10 cellular contexts compared by ENCODE assay signal in genomic region chr14:22314183-22314820, GRCh38.
A peak's percentile ranks its signal among the peaks of the same experiment; 100 is the strongest.
DNase-seq lines count a peak whose midpoint lies in the region; ATAC-seq, FAIRE-seq and TF ChIP-seq lines count a peak whose summit lies in the region.
"Had no signal": no experiment of that assay in that cellular context is flagged by ENCODE, and none has a peak within 500 bp of the region (broad histone marks: within the 10 kb centered on the region; RNA-seq: fewer than 3 reads in every experiment).

No MANE protein-coding gene starts in this region.

- TF ChIP-seq RAD21 in HepG2 (CRISPR knock-in tag; IDR thresholded peaks at IDR 0.05): peak; percentile 70; the same call in 1 of the 2 replicates

- FAIRE-seq in HepG2 (lab: Jason Lieb, UNC): peak; percentile 86

- intact Hi-C loops in OCI-LY7 (cut with micrococcal nuclease; ENCODE audit: unreplicated experiment) (loop anchor here (5.0 kb wide), 2 partner anchors 47 to 258 kb away; no protein-coding TSS in a partner anchor), HepG2 (cut with micrococcal nuclease; ENCODE audit: unreplicated experiment) (loop anchor here (1.0 to 10.0 kb wide), 4 partner anchors 18 to 158 kb away; no protein-coding TSS in a partner anchor), aorta (cut with DNase I) (loop anchor here (2.0 to 10.0 kb wide), 3 partner anchors 56 to 218 kb away; no protein-coding TSS in a partner anchor)

- CTCF ChIA-PET in BJ (lab: Yijun Ruan, JAX): interaction anchor here (0.8 to 1.9 kb wide), 9 partner anchors 9 to 112 kb away, joined by 3 to 6 read pairs (median 4); no protein-coding TSS in a partner anchor
- CTCF ChIA-PET in OCI-LY7 (lab: Charles Lee; ENCODE audit: unreplicated experiment): no interaction called here
- CTCF ChIA-PET in HepG2 (lab: Yijun Ruan, JAX; ENCODE audit: low intra/inter-chr PET ratio, low total read pairs): interaction anchor here (0.9 to 4.5 kb wide), 7 partner anchors 9 to 158 kb away, joined by 3 to 67 read pairs (median 4); no protein-coding TSS in a partner anchor

- TF ChIP-seq POLR2A in HepG2 (IDR thresholded peaks at IDR 0.05; ENCODE audit: insufficient read depth in 1 of 2, low read depth in 2 of 2, low read length in 2 of 2): no peak

- H2AFZ ChIP-seq in OCI-LY7 (ENCODE audit: low read length) (peak overlapping the region; percentile 12; the same call in 1 of the 2 replicates), HepG2 (ENCODE audit: low read length) (no peak overlapping the region)

- H3K4me3 ChIP-seq in BJ (ENCODE audit: low read depth, low read length) (no peak overlapping the region), OCI-LY7 (ENCODE audit: low read depth, low read length, poor library complexity, severe bottlenecking) (no peak overlapping the region), HepG2 (replicated peaks in 1 of 3; ENCODE audit: insufficient read depth in 1 of 3, low read depth in 2 of 3, low read length in 3 of 3) (no peak overlapping the region), aorta (ENCODE audit: low read length in 2 of 2) (no peak overlapping the region)
- H3K4me3 ChIP-seq: SJSA1, skin epidermis had no signal

- WGBS in HepG2 (ENCODE audit: low lambda C conversion rate): 2% methylated on average over 6 of the region's 6 CpGs
- 26 to 38% methylated on average over 6 of the region's 6 CpGs for WGBS in aorta, 2 donors

- no peaks in the 10 kb centered on the region for H3K9me2 ChIP-seq in OCI-LY7 (ENCODE audit: insufficient read depth, low read length)

- TF ChIP-seq EP300 in HepG2 (IDR thresholded peaks at IDR 0.05; ENCODE audit: low read depth in 2 of 2, low read length in 2 of 2): no peak
- TF ChIP-seq EP300 in HepG2 (CRISPR knock-in tag; IDR thresholded peaks at IDR 0.05; ENCODE audit: borderline replicate concordance): no peak

- H3K36me3 ChIP-seq in BJ (ENCODE audit: control insufficient read depth, insufficient read depth, low read length) (no peaks in the 10 kb centered on the region), OCI-LY7 (ENCODE audit: insufficient read depth, low read length) (no peaks in the 10 kb centered on the region), HepG2 (replicated peaks in 1 of 2; ENCODE audit: control insufficient read depth in 1 of 2, insufficient read depth in 2 of 2, low read length in 2 of 2) (no peaks in the 10 kb centered on the region), aorta (ENCODE audit: control insufficient read depth in 1 of 2, insufficient read depth in 2 of 2, low read length in 1 of 2) (no peaks in the 10 kb centered on the region)
- H3K36me3 ChIP-seq: SJSA1 had no signal

- in situ Hi-C loops in GM13977 (cut with MboI; ENCODE audit: low pct_unique_long_range_greater_than_20kb, low sequenced_read_pairs, unreplicated experiment) (loop anchor here (25.0 kb wide), 1 partner anchor 148 kb away; no protein-coding TSS in a partner anchor), HepG2 (cut with HindIII; ENCODE audit: extremely low pct_ligation_motif_present, low pct_unique_long_range_greater_than_20kb) (no loop called here)

- H3K79me2 ChIP-seq in OCI-LY7 (ENCODE audit: insufficient read depth, low read depth, low read length): no peaks in the 10 kb centered on the region
- H3K79me2 ChIP-seq in HepG2 (ENCODE audit: insufficient read depth, low read length): no peaks in the 10 kb centered on the region

- DNase-seq in BJ (ENCODE audit: low read depth): no peak
- DNase-seq in GM13977 (ENCODE audit: low spot score): peak; percentile 68
- DNase-seq in OCI-LY7 (ENCODE audit: low spot score): peak; percentile 81
- DNase-seq in central memory CD4-positive, alpha-beta T cell: peak; percentile 5
- DNase-seq in HepG2 (ENCODE audit: low spot score): peak; percentile 82
- DNase-seq in aorta: no peak

- H3K9me3 ChIP-seq in OCI-LY7 (ENCODE audit: low read length): no peaks in the 10 kb centered on the region
- no peaks in the 10 kb centered on the region for H3K9me3 ChIP-seq in HepG2 (ENCODE audit: low read length)
- no peaks in the 10 kb centered on the region for H3K9me3 ChIP-seq in aorta (ENCODE audit: control insufficient read depth, low read length)
- H3K9me3 ChIP-seq: SJSA1 had no signal

- H3K4me2 ChIP-seq in OCI-LY7 (ENCODE audit: low read length) (no peak overlapping the region), HepG2 (ENCODE audit: low read depth, low read length) (no peak overlapping the region)

- H3K4me1 ChIP-seq in OCI-LY7 (ENCODE audit: insufficient read depth, low read length, poor library complexity, severe bottlenecking) (peaks cover 8% of the 10 kb centered on the region), HepG2 (ENCODE audit: insufficient read depth, low read length) (no peaks in the 10 kb centered on the region), aorta (ENCODE audit: control insufficient read depth in 1 of 2, insufficient read depth in 2 of 2, low read length in 2 of 2) (no peaks in the 10 kb centered on the region)
- H3K4me1 ChIP-seq: SJSA1 had no signal

- TF ChIP-seq CTCF in BJ (IDR thresholded peaks at IDR 0.05; ENCODE audit: insufficient read depth, low read depth, low read length) (peak; percentile 65), GM13977 (IDR thresholded peaks at IDR 0.05; ENCODE audit: extremely low read depth, insufficient read depth, missing control alignments) (peak; percentile 69), OCI-LY7 (conservative IDR thresholded peaks at IDR 0.05; ENCODE audit: low read length) (peak; percentile 96), HepG2 (CRISPR knock-in tag; IDR thresholded peaks at IDR 0.05) (peak; percentile 88)

- no peak overlapping the region for H3K9ac ChIP-seq in HepG2 (ENCODE audit: insufficient read depth, low read depth, low read length)

- BruUV-seq in OCI-LY7 (replicated peaks; lab: Mats Ljungman, UMichigan) (no TSS peak), HepG2 (replicated peaks; lab: Mats Ljungman, UMichigan) (no TSS peak)

- ATAC-seq in HG03378 (IDR thresholded peaks at IDR 0.05; ENCODE audit: unreplicated experiment): peak; percentile 76
- peak; percentile 97 for ATAC-seq in HepG2
- peak; percentile 86 for ATAC-seq in aorta (ENCODE audit: low FRiP score)
- ATAC-seq in GM18858 (IDR thresholded peaks at IDR 0.05; ENCODE audit: unreplicated experiment): no peak

- no peak overlapping the region for H3K27ac ChIP-seq in OCI-LY7 (ENCODE audit: low read depth, low read length, poor library complexity, severe bottlenecking)
- H3K27ac ChIP-seq in HepG2 (ENCODE audit: extremely low read length, insufficient read depth, low read length): no peak overlapping the region
- no peak overlapping the region for H3K27ac ChIP-seq in aorta (ENCODE audit: low read depth in 1 of 2, low read length in 2 of 2)
- H3K27ac ChIP-seq: SJSA1, skin epidermis had no signal

- no peaks in the 10 kb centered on the region for H4K20me1 ChIP-seq in OCI-LY7 (ENCODE audit: insufficient read depth, low read length)
- no peaks in the 10 kb centered on the region for H4K20me1 ChIP-seq in HepG2 (ENCODE audit: insufficient read depth, low read length)

- POLR2A ChIA-PET in BJ (lab: Charles Lee) (no interaction called here), OCI-LY7 (lab: Charles Lee) (no interaction called here), HepG2 (lab: Yijun Ruan, JAX) (no interaction called here)

- H3K27me3 ChIP-seq in BJ (ENCODE audit: control insufficient read depth, insufficient read depth, low read length): no peaks in the 10 kb centered on the region; the same call in none of the 2 replicates
- no peaks in the 10 kb centered on the region; a peak in 1 of 5 replicates for H3K27me3 ChIP-seq in HepG2 (ENCODE audit: control insufficient read depth in 1 of 2, insufficient read depth in 2 of 2, low read length in 2 of 2)
- no peaks in the 10 kb centered on the region for H3K27me3 ChIP-seq in aorta (ENCODE audit: control insufficient read depth in 1 of 2, insufficient read depth in 2 of 2, low read length in 1 of 2)
- H3K27me3 ChIP-seq: SJSA1 had no signal

TF ChIP-seq in HepG2, 621 proteins besides CTCF, POLR2A, EP300 and RAD21 (continues in another document):
- TF ChIP-seq STAG1 (CRISPR knock-in tag; IDR thresholded peaks at IDR 0.05) (peak; percentile 88), ASH2L (IDR thresholded peaks at IDR 0.05; ENCODE audit: insufficient read length, low read depth, low read length) (no peak), ZNF878 (CRISPR knock-in tag; IDR thresholded peaks at IDR 0.05) (no peak), CENPT (CRISPR knock-in tag; IDR thresholded peaks at IDR 0.05; ENCODE audit: low read depth) (no peak), ZNF329 (CRISPR knock-in tag; IDR thresholded peaks at IDR 0.05; ENCODE audit: low read depth) (no peak), ZBTB3 (CRISPR knock-in tag; IDR thresholded peaks at IDR 0.05; ENCODE audit: borderline replicate concordance, low read depth) (no peak), ZNF567 (CRISPR knock-in tag; IDR thresholded peaks at IDR 0.05; ENCODE audit: borderline replicate concordance) (no peak), EEA1 (CRISPR knock-in tag; IDR thresholded peaks at IDR 0.05; ENCODE audit: borderline replicate concordance) (no peak), HMG20B (CRISPR knock-in tag; conservative IDR thresholded peaks at IDR 0.05) (0 out of 2 replicates have a peak, but pooled peaks have one; percentile 20), NKX3-1 (CRISPR knock-in tag; IDR thresholded peaks at IDR 0.05) (no peak)
- TF ChIP-seq, protein P1, sequence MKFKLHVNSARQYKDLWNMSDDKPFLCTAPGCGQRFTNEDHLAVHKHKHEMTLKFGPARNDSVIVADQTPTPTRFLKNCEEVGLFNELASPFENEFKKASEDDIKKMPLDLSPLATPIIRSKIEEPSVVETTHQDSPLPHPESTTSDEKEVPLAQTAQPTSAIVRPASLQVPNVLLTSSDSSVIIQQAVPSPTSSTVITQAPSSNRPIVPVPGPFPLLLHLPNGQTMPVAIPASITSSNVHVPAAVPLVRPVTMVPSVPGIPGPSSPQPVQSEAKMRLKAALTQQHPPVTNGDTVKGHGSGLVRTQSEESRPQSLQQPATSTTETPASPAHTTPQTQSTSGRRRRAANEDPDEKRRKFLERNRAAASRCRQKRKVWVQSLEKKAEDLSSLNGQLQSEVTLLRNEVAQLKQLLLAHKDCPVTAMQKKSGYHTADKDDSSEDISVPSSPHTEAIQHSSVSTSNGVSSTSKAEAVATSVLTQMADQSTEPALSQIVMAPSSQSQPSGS (CRISPR knock-in tag; IDR thresholded peaks at IDR 0.05): peak; percentile 44; the same call in 1 of the 2 replicates

Comparison
In these comparisons a context has a peak if more than half of its experiments do, and no peak if none do; other contexts are left out.
1. DNase-seq: peak in GM13977 (single experiment), OCI-LY7 (single experiment), central memory CD4-positive, alpha-beta T cell (single experiment) and HepG2 (single experiment); none in BJ (single experiment) and aorta (0 of 2).
2. Peak in every context shown above with its lines, with median percentiles within 50 percentile points of each other: CTCF ChIP-seq.